In the genomic region with DNA sequence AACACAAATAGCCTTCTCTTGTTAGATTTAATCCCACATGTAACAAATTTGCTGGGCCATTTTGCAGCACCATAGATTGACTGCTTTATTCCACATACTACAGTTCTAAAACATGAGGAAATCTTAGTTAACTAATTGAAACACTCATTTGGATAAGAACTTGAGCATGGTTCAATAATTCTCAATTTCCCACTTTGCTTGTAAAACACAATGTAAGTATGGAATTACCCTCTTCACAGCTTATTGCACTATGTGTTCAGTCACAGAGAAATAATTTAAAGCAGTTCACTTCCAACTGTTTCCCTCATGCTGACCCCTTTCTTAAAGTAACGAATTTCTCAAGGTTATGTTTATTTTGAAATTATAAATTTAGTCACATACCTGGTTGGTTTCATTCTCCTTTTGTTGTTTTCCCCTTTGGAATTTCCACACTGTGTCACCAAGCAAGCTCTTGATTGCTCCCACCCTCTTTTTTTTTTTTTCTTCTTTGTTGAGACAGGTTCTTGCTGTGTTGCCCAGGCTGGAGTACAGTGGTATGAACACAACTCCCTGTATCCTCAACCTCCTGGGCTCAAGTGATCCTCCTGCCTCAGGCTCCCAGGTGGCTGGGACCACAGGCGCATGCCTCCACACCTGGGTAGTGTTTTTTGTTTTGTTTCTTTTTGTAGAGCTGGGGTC, we compare ENCODE assay signal across 26 cellular contexts.
"Had no signal": no experiment of that assay in that cellular context is flagged by ENCODE, and none has a peak within 500 bp of the region (broad histone marks: within the 10 kb centered on the region; RNA-seq: fewer than 3 reads in every experiment).

No MANE protein-coding gene starts in this region.

- ATAC-seq: heart left ventricle; left lung; lower lobe of right lung; mucosa of descending colon; natural killer cell treated with Interleukin-12 subunit alpha and Interleukin-12 subunit beta and Interleukin-15 and Interleukin-18, amount 100 ng/mL, for 72 hours; sciatic nerve; stimulated activated naive CD8-positive, alpha-beta T cell treated with anti-CD3 and anti-CD28 coated beads, Interleukin-15, Interleukin-2, amounts not matched to agents 100 U/mL and 50 U/mL, for 24 hours had no signal

- DNase-seq: activated CD4-positive, alpha-beta T cell treated with anti-CD3 and anti-CD28 coated beads for 48 hours; activated CD4-positive, alpha-beta T cell treated with anti-CD3 and anti-CD28 coated beads, Interleukin-2, amount 50 U/mL, for 48 hours; activated CD4-positive, CD25-positive, alpha-beta regulatory T cell; activated CD8-positive, alpha-beta memory T cell treated with anti-CD3 and anti-CD28 coated beads for 24 hours; activated effector memory CD4-positive, alpha-beta T cell treated with Interleukin-2 at 50 U/mL for 16 hours; activated naive CD4-positive, alpha-beta T cell treated with Interleukin-2 at 50 U/mL for 16 hours; anterior cingulate cortex; dorsolateral prefrontal cortex; effector memory CD4-positive, alpha-beta T cell; erythroblast; heart left ventricle; kidney glomerular epithelial cell; lower lobe of right lung; mucosa of descending colon; stimulated activated CD4-positive, alpha-beta T cell treated with anti-CD3 and anti-CD28 coated beads, Interleukin-12 subunit alpha, Interleukin-12 subunit beta, amount 100 ng/mL, for 4 hours; stimulated activated CD4-positive, alpha-beta T cell treated with anti-CD3 and anti-CD28 coated beads, Interleukin-4, amount 100 ng/mL, for 1 hour; stimulated activated naive CD8-positive, alpha-beta T cell treated with anti-CD3 and anti-CD28 coated beads, Interleukin-15, Interleukin-2, amounts not matched to agents 100 U/mL and 50 U/mL, for 24 hours; testis; transverse colon had no signal

- H3K36me3 ChIP-seq: heart left ventricle, left lung, lower lobe of right lung, transverse colon had no signal

- H3K27me3 Mint-ChIP-seq: activated naive CD8-positive, alpha-beta T cell; brain; natural killer cell treated with Interleukin-12 subunit alpha and Interleukin-12 subunit beta and Interleukin-15 and Interleukin-18, amount 100 ng/mL, for 72 hours had no signal

- H3K36me3 Mint-ChIP-seq: brain; natural killer cell treated with Interleukin-12 subunit alpha and Interleukin-12 subunit beta and Interleukin-15 and Interleukin-18, amount 100 ng/mL, for 72 hours had no signal

- H3K9me3 ChIP-seq: heart left ventricle, left lung, lower lobe of right lung, mucosa of descending colon, testis, transverse colon had no signal

- H3K27me3 ChIP-seq: dorsolateral prefrontal cortex, heart left ventricle, left lung, testis, transverse colon had no signal

- H3K4me1 ChIP-seq: heart left ventricle, left lung, lower lobe of right lung, transverse colon had no signal

- H3K27ac ChIP-seq: coronary artery, dorsolateral prefrontal cortex, heart left ventricle, left lung, lower lobe of right lung, skin epidermis, testis, transverse colon had no signal

- H3K4me3 Mint-ChIP-seq: activated naive CD8-positive, alpha-beta T cell; brain; natural killer cell treated with Interleukin-12 subunit alpha and Interleukin-12 subunit beta and Interleukin-15 and Interleukin-18, amount 100 ng/mL, for 72 hours had no signal

- H3K4me3 ChIP-seq: coronary artery, dorsolateral prefrontal cortex, heart left ventricle, left lung, lower lobe of right lung, mucosa of descending colon, skin epidermis, testis, transverse colon had no signal

- H3K9me3 Mint-ChIP-seq: brain; natural killer cell treated with Interleukin-12 subunit alpha and Interleukin-12 subunit beta and Interleukin-15 and Interleukin-18, amount 100 ng/mL, for 72 hours had no signal

- H3K27ac Mint-ChIP-seq: activated naive CD8-positive, alpha-beta T cell; natural killer cell treated with Interleukin-12 subunit alpha and Interleukin-12 subunit beta and Interleukin-15 and Interleukin-18, amount 100 ng/mL, for 72 hours had no signal
